11 cellular contexts compared by ENCODE assay signal in the genomic region with DNA sequence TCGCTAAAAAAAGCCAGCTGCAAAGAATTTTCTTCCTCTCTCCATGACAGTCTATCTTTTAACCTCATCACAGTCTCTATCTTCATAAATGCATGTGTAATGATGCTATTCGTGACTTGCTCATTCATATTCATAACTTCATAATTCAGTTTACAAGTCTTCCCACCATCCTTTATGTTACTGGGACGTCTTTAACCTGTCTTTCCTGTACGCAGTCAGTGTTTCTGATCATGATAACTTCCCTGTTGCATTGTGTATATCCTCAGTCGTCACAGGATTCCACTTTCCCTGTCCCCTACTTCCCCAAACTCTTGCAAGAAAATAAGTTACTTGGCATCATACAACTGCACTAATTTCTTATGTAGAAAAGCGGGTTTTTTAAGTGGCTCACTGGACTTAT.
DNase-seq lines count a peak whose midpoint lies in the region; TF ChIP-seq lines count a peak whose summit lies in the region.
"Had no signal": no experiment of that assay in that cellular context is flagged by ENCODE, and none has a peak within 500 bp of the region (broad histone marks: within the 10 kb centered on the region; RNA-seq: fewer than 3 reads in every experiment).

No MANE protein-coding gene starts in this region.

- peak overlapping the region in 1 of 2 donors; percentile 10 for H3K9ac ChIP-seq in duodenal mucosa (ENCODE audit: low read depth in 1 of 2, low read length in 2 of 2)

- H3K36me3 Mint-ChIP-seq in Caco-2 (ENCODE audit: insufficient read depth, unreplicated experiment), result peaks cover 6% of the 10 kb centered on the region

- no peaks in the 10 kb centered on the region for H3K27me3 Mint-ChIP-seq in Caco-2 (ENCODE audit: insufficient read depth, unreplicated experiment)

- DNase-seq in Caco-2 (no peak), NAMALWA (ENCODE audit: low spot score) (peak; percentile 11), pons (ENCODE audit: low spot score) (peak; percentile 70), DMS153 treated with DMSO at 0.1 percent for 48 hours (lab: John Stamatoyannopoulos, UW; ENCODE audit: unreplicated experiment) (no peak), A172 (ENCODE audit: low spot score) (no peak), SW480 (ENCODE audit: low spot score) (no peak), vagina (ENCODE audit: extremely low spot score in 2 of 2) (no peak)
- DNase-seq: activated naive CD4-positive, alpha-beta T cell treated with anti-CD3 and anti-CD28 coated beads, Interleukin-2, amount 50 U/mL, for 16 hours had no signal

- intact Hi-C loops in Caco-2 (cut with micrococcal nuclease; ENCODE audit: unreplicated experiment), result loop anchor here (5.0 kb wide), 2 partner anchors 35 to 130 kb away; no protein-coding TSS in a partner anchor
- intact Hi-C loops in vagina (cut with DNase I), result loop anchor here (10.0 kb wide), 1 partner anchor 208 kb away; the partner anchor contains the start of gene SGMS1

- TF ChIP-seq POLR2A in vagina (IDR thresholded peaks at IDR 0.05), result no peak

- CTCF ChIA-PET in Caco-2 (lab: Charles Lee), result interaction anchor here (0.6 to 1.4 kb wide), 2 partner anchors 49 to 50 kb away, joined by 4 to 5 read pairs; no protein-coding TSS in a partner anchor

- peaks cover 21% of the 10 kb centered on the region for H3K4me1 ChIP-seq in Caco-2
- H3K4me1 ChIP-seq in duodenal mucosa (ENCODE audit: control insufficient read depth in 1 of 2, insufficient read depth in 2 of 2, low read length in 2 of 2), result peaks cover 25 to 38% of the 10 kb centered on the region in 2 donors
- peaks cover 69% of the 10 kb centered on the region for H3K4me1 ChIP-seq in vagina

- H3K36me3 ChIP-seq in Caco-2 (ENCODE audit: control insufficient read depth, insufficient read depth, low read length) (no peaks in the 10 kb centered on the region), duodenal mucosa (ENCODE audit: control insufficient read depth in 1 of 2, insufficient read depth in 2 of 2, low read length in 2 of 2) (no peaks in the 10 kb centered on the region), vagina (no peaks in the 10 kb centered on the region)

- BruUV-seq in Caco-2 (replicated peaks; lab: Mats Ljungman, UMichigan), result no TSS peak

- H3K27me3 ChIP-seq in Caco-2 (replicated peaks; ENCODE audit: control insufficient read depth, insufficient read depth, low read length), result no peaks in the 10 kb centered on the region
- H3K27me3 ChIP-seq in duodenal mucosa (ENCODE audit: control insufficient read depth in 1 of 2, insufficient read depth in 2 of 2, low read length in 2 of 2), result no peaks in the 10 kb centered on the region
- H3K27me3 ChIP-seq in vagina, result no peaks in the 10 kb centered on the region

- POLR2A ChIA-PET in Caco-2 (lab: Charles Lee), result no interaction called here

- H3K27ac Mint-ChIP-seq in Caco-2 (ENCODE audit: unreplicated experiment), result no peak overlapping the region

- no peaks in the 10 kb centered on the region for H3K9me3 Mint-ChIP-seq in Caco-2 (ENCODE audit: unreplicated experiment)

- H3K4me3 ChIP-seq in Caco-2 (ENCODE audit: low read depth, low read length) (no peak overlapping the region), duodenal mucosa (ENCODE audit: low read depth in 1 of 2, low read length in 2 of 2) (peak overlapping the region; percentile 3 to 92), vagina (peak overlapping the region in 1 of 2 donors; percentile 84)

- peaks cover 36% of the 10 kb centered on the region for H3K4me1 Mint-ChIP-seq in Caco-2 (ENCODE audit: low read depth, unreplicated experiment)

- H3K4me3 Mint-ChIP-seq in Caco-2 (ENCODE audit: unreplicated experiment), result peak overlapping the region; percentile 82

- H3K27ac ChIP-seq in duodenal mucosa (ENCODE audit: low read depth, low read length) (no peak overlapping the region), vagina (no peak overlapping the region)
- H3K27ac ChIP-seq: HL-60, SK-N-MC had no signal

- H3K9me3 ChIP-seq in Caco-2 (no peaks in the 10 kb centered on the region), duodenal mucosa (ENCODE audit: control insufficient read depth in 1 of 2, low read length in 2 of 2) (no peaks in the 10 kb centered on the region), vagina (no peaks in the 10 kb centered on the region)

- TF ChIP-seq CTCF in Caco-2 (IDR thresholded peaks at IDR 0.05; ENCODE audit: insufficient read depth in 1 of 2, low read depth in 1 of 2, low read length in 1 of 2, severe bottlenecking in 1 of 2, unreplicated experiment in 1 of 2), result no peak
- no peak for TF ChIP-seq CTCF in vagina (IDR thresholded peaks at IDR 0.05)

Comparison
In these comparisons a context has a peak if more than half of its experiments do, and no peak if none do; other contexts are left out.
1. DNase-seq: peak in NAMALWA (single experiment) and pons (single experiment); none in Caco-2 (0 of 2), DMS153 treated with DMSO at 0.1 percent for 48 hours (single experiment), A172 (single experiment), SW480 (single experiment) and vagina (0 of 2).